Comparison of ENCODE assay signal across 20 cellular contexts in genomic region chr5:80798633-80799032, GRCh38.
DNase-seq lines count a peak whose midpoint lies in the region; ATAC-seq and TF ChIP-seq lines count a peak whose summit lies in the region.
"Had no signal": no experiment of that assay in that cellular context is flagged by ENCODE, and none has a peak within 500 bp of the region (broad histone marks: within the 10 kb centered on the region; RNA-seq: fewer than 3 reads in every experiment).

No MANE protein-coding gene starts in this region.

- intact Hi-C loops in activated CD4-positive, alpha-beta T cell treated with anti-CD3 and anti-CD28 coated beads, Interleukin-2, amount 10 ng/mL, durations not matched to agents 24 days and 14 days (cut with micrococcal nuclease), result no loop called here
- intact Hi-C loops in CD8-positive, alpha-beta T cell (cut with DNase I, micrococcal nuclease), result no loop called here
- intact Hi-C loops in psoas muscle (cut with DNase I), result no loop called here

- peaks cover 41% of the 10 kb centered on the region for H3K36me3 Mint-ChIP-seq in activated CD4-positive, alpha-beta T cell treated with anti-CD3 and anti-CD28 coated beads, Interleukin-2, amount 10 ng/mL, durations not matched to agents 24 days and 14 days (ENCODE audit: low read depth)
- peaks cover 47% of the 10 kb centered on the region for H3K36me3 Mint-ChIP-seq in CD8-positive, alpha-beta T cell

- H3K9me3 Mint-ChIP-seq in activated CD4-positive, alpha-beta T cell treated with anti-CD3 and anti-CD28 coated beads, Interleukin-2, amount 10 ng/mL, durations not matched to agents 24 days and 14 days, result peaks cover 4% of the 10 kb centered on the region
- H3K9me3 Mint-ChIP-seq in CD8-positive, alpha-beta T cell, result no peaks in the 10 kb centered on the region

- no peak for ATAC-seq in CD8-positive, alpha-beta T cell
- ATAC-seq in left lobe of liver (peak; percentile 82), psoas muscle (no peak), HG03469 (IDR thresholded peaks at IDR 0.05; ENCODE audit: unreplicated experiment) (no peak)

- no peak overlapping the region for H3K4me3 ChIP-seq in CD8-positive, alpha-beta T cell (ENCODE audit: low read depth, low read length)
- no peak overlapping the region for H3K4me3 ChIP-seq in psoas muscle
- H3K4me3 ChIP-seq: GM23248, Peyer's patch had no signal

- H3K9me3 ChIP-seq in CD8-positive, alpha-beta T cell (ENCODE audit: low read length), result no peaks in the 10 kb centered on the region
- no peaks in the 10 kb centered on the region for H3K9me3 ChIP-seq in psoas muscle
- H3K9me3 ChIP-seq: Peyer's patch had no signal

- H3K27me3 Mint-ChIP-seq in activated CD4-positive, alpha-beta T cell treated with anti-CD3 and anti-CD28 coated beads, Interleukin-2, amount 10 ng/mL, durations not matched to agents 24 days and 14 days, result no peaks in the 10 kb centered on the region
- H3K27me3 Mint-ChIP-seq in CD8-positive, alpha-beta T cell (ENCODE audit: low read depth), result no peaks in the 10 kb centered on the region
- H3K27me3 Mint-ChIP-seq: B cell had no signal

- H3K4me1 Mint-ChIP-seq in activated CD4-positive, alpha-beta T cell treated with anti-CD3 and anti-CD28 coated beads, Interleukin-2, amount 10 ng/mL, durations not matched to agents 24 days and 14 days, result no peaks in the 10 kb centered on the region
- no peaks in the 10 kb centered on the region for H3K4me1 Mint-ChIP-seq in CD8-positive, alpha-beta T cell (ENCODE audit: low read depth)
- H3K4me1 Mint-ChIP-seq: B cell had no signal

- H3K4me1 ChIP-seq in CD8-positive, alpha-beta T cell (ENCODE audit: insufficient read depth, low read length), result no peaks in the 10 kb centered on the region
- H3K4me1 ChIP-seq in psoas muscle, result no peaks in the 10 kb centered on the region
- H3K4me1 ChIP-seq: Peyer's patch had no signal

- DNase-seq in activated CD4-positive, alpha-beta T cell treated with anti-CD3 and anti-CD28 coated beads, Interleukin-2, amount 10 ng/mL, durations not matched to agents 24 days and 14 days, result no peak
- no peak for DNase-seq in activated CD4-positive, alpha-beta T cell treated with anti-CD3 and anti-CD28 coated beads, Interleukin-2, amount 50 U/mL, for 1 hour
- no peak for DNase-seq in CD8-positive, alpha-beta T cell
- DNase-seq in NCI-H146 treated with DMSO at 0.1 percent for 48 hours (lab: John Stamatoyannopoulos, UW; ENCODE audit: unreplicated experiment), result peak; percentile 21
- DNase-seq in left lobe of liver (ENCODE audit: low spot score), result no peak
- no peak for DNase-seq in psoas muscle
- no peak for DNase-seq in NCI-H226
- DNase-seq: DMS153; GDM1; GM23248; KBM-7; NCI-H1417; NCI-H1930; NCI-H2171; NCI-H446 treated with DMSO at 0.1 percent for 48 hours; NCI-H69; NK-92 treated with Interleukin-12 subunit alpha and Interleukin-12 subunit beta, amount 100 ng/mL, for 24 hours; Peyer's patch had no signal

- H3K36me3 ChIP-seq in CD8-positive, alpha-beta T cell (ENCODE audit: insufficient read depth, low read length), result peaks cover 11% of the 10 kb centered on the region
- H3K36me3 ChIP-seq in psoas muscle (ENCODE audit: insufficient read depth in 1 of 2, low read depth in 1 of 2), result peaks cover 0 to 23% of the 10 kb centered on the region in 2 donors

- CTCF ChIA-PET in CD8-positive, alpha-beta T cell (lab: Charles Lee), result no interaction called here

- H3K4me3 Mint-ChIP-seq in activated CD4-positive, alpha-beta T cell treated with anti-CD3 and anti-CD28 coated beads, Interleukin-2, amount 10 ng/mL, durations not matched to agents 24 days and 14 days, result no peak overlapping the region
- no peak overlapping the region for H3K4me3 Mint-ChIP-seq in CD8-positive, alpha-beta T cell
- H3K4me3 Mint-ChIP-seq: B cell had no signal

- H3K27ac Mint-ChIP-seq in activated CD4-positive, alpha-beta T cell treated with anti-CD3 and anti-CD28 coated beads, Interleukin-2, amount 10 ng/mL, durations not matched to agents 24 days and 14 days, result peak overlapping the region; percentile 4
- H3K27ac Mint-ChIP-seq in CD8-positive, alpha-beta T cell, result peak overlapping the region; percentile 38
- H3K27ac Mint-ChIP-seq: B cell had no signal

- no peaks in the 10 kb centered on the region for H3K27me3 ChIP-seq in CD8-positive, alpha-beta T cell (ENCODE audit: insufficient read depth, low read length)
- no peaks in the 10 kb centered on the region for H3K27me3 ChIP-seq in psoas muscle (ENCODE audit: insufficient read depth in 3 of 3, low read length in 2 of 3)
- H3K27me3 ChIP-seq: Peyer's patch had no signal

- H3K27ac ChIP-seq in CD8-positive, alpha-beta T cell (ENCODE audit: low read depth, low read length), result no peak overlapping the region
- no peak overlapping the region for H3K27ac ChIP-seq in psoas muscle
- H3K27ac ChIP-seq: GM23248, Peyer's patch had no signal

- POLR2A ChIA-PET in CD8-positive, alpha-beta T cell (lab: Charles Lee), result no interaction called here

- no peak for TF ChIP-seq CTCF in CD8-positive, alpha-beta T cell (IDR thresholded peaks at IDR 0.05)
- TF ChIP-seq CTCF in psoas muscle (IDR thresholded peaks at IDR 0.05), result no peak
